Comparison of ENCODE assay signal across 25 cellular contexts in the genomic region with DNA sequence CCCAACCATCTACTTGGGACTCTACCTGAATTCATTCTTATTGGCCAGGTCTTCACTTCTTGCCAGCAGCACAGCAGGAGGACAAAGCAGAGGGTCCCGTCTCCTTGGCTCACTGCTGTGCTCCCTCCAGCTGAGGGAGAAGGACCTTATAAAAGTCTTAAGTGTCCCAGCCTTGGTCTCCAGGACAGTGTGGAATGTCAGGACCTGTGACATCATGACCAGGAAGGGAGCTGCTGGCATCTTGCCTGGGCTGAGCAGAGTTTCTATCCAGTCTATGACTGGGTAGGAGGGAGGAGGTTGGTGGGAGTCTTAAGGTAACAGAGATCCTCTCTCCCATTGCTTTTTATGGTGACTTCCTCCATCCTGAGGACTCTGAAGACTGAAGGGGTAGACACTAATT.
"Had no signal": no experiment of that assay in that cellular context is flagged by ENCODE, and none has a peak within 500 bp of the region (broad histone marks: within the 10 kb centered on the region; RNA-seq: fewer than 3 reads in every experiment).

No MANE protein-coding gene starts in this region.

- H3K36me3 Mint-ChIP-seq: brain, immature natural killer cell, mesothelial cell of epicardium, neural progenitor cell had no signal

- ATAC-seq: activated CD8-positive, alpha-beta memory T cell treated with anti-CD3 and anti-CD28 coated beads, Interleukin-2, amount 10 ng/mL, durations not matched to agents 7 days and 5 days; activated CD8-positive, alpha-beta T cell treated with anti-CD3 and anti-CD28 coated beads for 36 hours; foreskin keratinocyte; naive thymus-derived CD8-positive, alpha-beta T cell; sciatic nerve had no signal

- H3K27me3 ChIP-seq: hepatocyte, neural progenitor cell, upper lobe of left lung had no signal

- DNase-seq: activated CD4-positive, alpha-beta T cell treated with anti-CD3 and anti-CD28 coated beads, Interleukin-2, amount 10 ng/mL, durations not matched to agents 7 days and 5 days; activated CD8-positive, alpha-beta memory T cell treated with anti-CD3 and anti-CD28 coated beads, Interleukin-2, amount 10 ng/mL, durations not matched to agents 7 days and 5 days; activated CD8-positive, alpha-beta T cell treated with anti-CD3 and anti-CD28 coated beads for 36 hours; activated gamma-delta T cell; activated T-cell treated with anti-CD3 and anti-CD28 coated beads for 4 hours; aorta; caudate nucleus; effector CD8-positive, alpha-beta T cell; foreskin keratinocyte; immature natural killer cell; left ventricle myocardium inferior; naive thymus-derived CD8-positive, alpha-beta T cell; posterior cingulate gyrus; stimulated activated CD4-positive, alpha-beta T cell treated with anti-CD3 and anti-CD28 coated beads, Interleukin-15, amount 100 ng/mL, for 24 hours; stimulated activated naive CD4-positive, alpha-beta T cell; upper lobe of left lung had no signal

- H3K27ac Mint-ChIP-seq: activated CD4-positive, alpha-beta T cell treated with anti-CD3 and anti-CD28 coated beads, Interleukin-2, amount 10 ng/mL, durations not matched to agents 7 days and 5 days; activated CD8-positive, alpha-beta memory T cell treated with anti-CD3 and anti-CD28 coated beads, Interleukin-2, amount 10 ng/mL, durations not matched to agents 7 days and 5 days; activated CD8-positive, alpha-beta T cell treated with anti-CD3 and anti-CD28 coated beads for 36 hours; brain; dendritic cell treated with granulocyte-macrophage colony-stimulating factor and Interleukin-4, amounts not matched to agents 40 ng/mL and 50 ng/mL, for 4 days; immature natural killer cell; mesothelial cell of epicardium; naive thymus-derived CD8-positive, alpha-beta T cell; neural progenitor cell had no signal

- H3K4me1 ChIP-seq: foreskin keratinocyte, left ventricle myocardium inferior, neural progenitor cell, upper lobe of left lung had no signal

- H3K4me3 Mint-ChIP-seq: activated CD4-positive, alpha-beta T cell treated with anti-CD3 and anti-CD28 coated beads, Interleukin-2, amount 10 ng/mL, durations not matched to agents 7 days and 5 days; activated CD8-positive, alpha-beta memory T cell treated with anti-CD3 and anti-CD28 coated beads, Interleukin-2, amount 10 ng/mL, durations not matched to agents 7 days and 5 days; activated CD8-positive, alpha-beta T cell treated with anti-CD3 and anti-CD28 coated beads for 36 hours; activated naive CD4-positive, alpha-beta T cell treated with anti-CD3 and anti-CD28 coated beads, Interleukin-2, amount 50 U/mL, for 24 hours; brain; dendritic cell treated with granulocyte-macrophage colony-stimulating factor and Interleukin-4, amounts not matched to agents 40 ng/mL and 50 ng/mL, for 4 days; immature natural killer cell; mesothelial cell of epicardium; naive thymus-derived CD8-positive, alpha-beta T cell; neural progenitor cell had no signal

- H3K27ac ChIP-seq: foreskin keratinocyte, hepatocyte, left ventricle myocardium inferior, neural progenitor cell, upper lobe of left lung, VCaP had no signal

- H3K36me3 ChIP-seq: left ventricle myocardium inferior, neural progenitor cell, upper lobe of left lung had no signal

- H3K4me3 ChIP-seq: hepatocyte, left ventricle myocardium inferior, neural progenitor cell, smooth muscle cell, upper lobe of left lung had no signal

- H3K4me1 Mint-ChIP-seq: activated CD4-positive, alpha-beta T cell treated with anti-CD3 and anti-CD28 coated beads, Interleukin-2, amount 10 ng/mL, durations not matched to agents 7 days and 5 days; brain; immature natural killer cell; mesothelial cell of epicardium; naive thymus-derived CD8-positive, alpha-beta T cell; neural progenitor cell had no signal
